ENCODE assay signal across 8 cellular contexts in genomic region chr9:95507456-95508241, GRCh38. TPM values are rescaled to one million over a fixed set of nuclear protein-coding genes. Genes with fewer than 3 reads are reported as not detected.
DNase-seq lines count a peak whose midpoint lies in the region; ATAC-seq, FAIRE-seq and TF ChIP-seq lines count a peak whose summit lies in the region.

No MANE protein-coding gene starts in this region.

- H3K79me2 ChIP-seq in KMS-11 (ENCODE audit: insufficient read depth, low read depth) = peaks cover 33% of the 10 kb centered on the region; the same call in 1 of the 2 replicates
- no peaks in the 10 kb centered on the region for H3K79me2 ChIP-seq in keratinocyte (ENCODE audit: control insufficient read depth, insufficient read depth, low read length)

- no peak for TF ChIP-seq CTCF in Calu3 (IDR thresholded peaks at IDR 0.05; ENCODE audit: unreplicated experiment)
- no peak for TF ChIP-seq CTCF in KMS-11 (conservative IDR thresholded peaks at IDR 0.05; ENCODE audit: low read depth, low read length)
- TF ChIP-seq CTCF in bronchial epithelial cell (IDR thresholded peaks at IDR 0.05; ENCODE audit: insufficient read depth, low read length, severe bottlenecking) = no peak
- no peak for TF ChIP-seq CTCF in keratinocyte (optimal IDR thresholded peaks at IDR 0.05 in 1 of 3, IDR thresholded peaks at IDR 0.05 in 1 of 3, conservative IDR thresholded peaks at IDR 0.05 in 1 of 3; ENCODE audit: extremely low read depth in 1 of 3, insufficient read depth in 2 of 3, low read length in 3 of 3)
- TF ChIP-seq CTCF in omental fat pad (IDR thresholded peaks at IDR 0.05) = no peak

- H3K9me3 Mint-ChIP-seq in Calu3 (ENCODE audit: low read depth, unreplicated experiment) = no peaks in the 10 kb centered on the region

- no peaks in the 10 kb centered on the region for H3K9me3 ChIP-seq in keratinocyte (ENCODE audit: control insufficient read depth, low read depth, low read length)

- H3K27ac Mint-ChIP-seq in Calu3 (ENCODE audit: unreplicated experiment) = peak overlapping the region; percentile 13

- peak overlapping the region; percentile 88 for H3K4me3 Mint-ChIP-seq in Calu3 (ENCODE audit: low read depth, unreplicated experiment)

- CTCF ChIA-PET in Calu3 (lab: Charles Lee) = no interaction called here

- H3K4me1 Mint-ChIP-seq in Calu3 (ENCODE audit: low read depth, unreplicated experiment) = peaks cover 2% of the 10 kb centered on the region

- H3K9me1 ChIP-seq in keratinocyte (ENCODE audit: control insufficient read depth, extremely low read depth, insufficient read depth, low read length) = no peaks in the 10 kb centered on the region

- no peak for ATAC-seq in GM19324 (IDR thresholded peaks at IDR 0.05; ENCODE audit: low FRiP score, unreplicated experiment)
- ATAC-seq in omental fat pad (ENCODE audit: low FRiP score) = no peak

- FAIRE-seq in bronchial epithelial cell (lab: Jason Lieb, UNC) (no peak), keratinocyte (lab: Jason Lieb, UNC) (no peak)

- peak overlapping the region; percentile 50 for H3K4me3 ChIP-seq in KMS-11 (IDR thresholded peaks at IDR 0.05; ENCODE audit: insufficient read depth, low read depth, low read length)
- H3K4me3 ChIP-seq in bronchial epithelial cell (ENCODE audit: low read depth, low read length) = peak overlapping the region; percentile 77
- H3K4me3 ChIP-seq in keratinocyte (ENCODE audit: control insufficient read depth in 2 of 3, extremely low read depth in 1 of 3, insufficient read depth in 2 of 3, low read depth in 1 of 3, low read length in 3 of 3) = peak overlapping the region; percentile 73 to 95 (median 91)

- H3K36me3 ChIP-seq in KMS-11 (ENCODE audit: insufficient read depth) (no peaks in the 10 kb centered on the region), bronchial epithelial cell (ENCODE audit: control insufficient read depth, insufficient read depth, low read length) (no peaks in the 10 kb centered on the region), keratinocyte (ENCODE audit: control insufficient read depth in 2 of 2, extremely low read depth in 1 of 2, insufficient read depth in 2 of 2, low read length in 2 of 2) (no peaks in the 10 kb centered on the region)

- H3K27ac ChIP-seq in KMS-11 (peak overlapping the region; percentile 84), keratinocyte (ENCODE audit: control insufficient read depth, insufficient read depth, low read length) (peak overlapping the region; percentile 83)

- intact Hi-C loops in Calu3 (cut with micrococcal nuclease; ENCODE audit: unreplicated experiment) = no loop called here

- H3K27me3 ChIP-seq in KMS-11 (ENCODE audit: insufficient read depth, low read depth) (no peaks in the 10 kb centered on the region), bronchial epithelial cell (ENCODE audit: control insufficient read depth, insufficient read depth, low read length) (no peaks in the 10 kb centered on the region), keratinocyte (ENCODE audit: control insufficient read depth, extremely low read depth, insufficient read depth, low read length) (no peaks in the 10 kb centered on the region)

- H3K27me3 Mint-ChIP-seq in Calu3 (ENCODE audit: unreplicated experiment) = no peaks in the 10 kb centered on the region

- peak overlapping the region; percentile 44 for H3K4me2 ChIP-seq in KMS-11
- H3K4me2 ChIP-seq in keratinocyte (ENCODE audit: control insufficient read depth, extremely low read depth, insufficient read depth, low read depth, low read length) = peak overlapping the region; percentile 98

- peak; percentile 49 for DNase-seq in Calu3
- DNase-seq in SW480 (ENCODE audit: low spot score) = peak; percentile 89
- peak; percentile 53 for DNase-seq in bronchial epithelial cell (ENCODE audit: low read depth)
- no peak for DNase-seq in keratinocyte (ENCODE audit: low read depth, low spot score)
- DNase-seq in stimulated activated CD4-positive, alpha-beta T cell treated with anti-CD3 and anti-CD28 coated beads, Interleukin-1b, Interleukin-23, amount 100 ng/mL, for 48 hours = peak; percentile 14
- DNase-seq in omental fat pad (ENCODE audit: low spot score) = no peak

- dilution Hi-C loops in keratinocyte (cut with MboI; ENCODE audit: extremely low pct_ligation_motif_present, low sequenced_read_pairs) = no loop called here

- H3K36me3 Mint-ChIP-seq in Calu3 (ENCODE audit: insufficient read depth, unreplicated experiment) = peaks cover 64% of the 10 kb centered on the region

- no TSS peak for BruUV-seq in Calu3 (replicated peaks; lab: Mats Ljungman, UMichigan)

- peak overlapping the region; percentile 79 for H3K9ac ChIP-seq in KMS-11
- H3K9ac ChIP-seq in keratinocyte (ENCODE audit: control insufficient read depth, extremely low read depth, insufficient read depth, low read length) = peak overlapping the region; percentile 81

- H4K20me1 ChIP-seq in KMS-11 (ENCODE audit: insufficient read depth) (no peaks in the 10 kb centered on the region), keratinocyte (ENCODE audit: control insufficient read depth, extremely low read depth, insufficient read depth, low read length) (no peaks in the 10 kb centered on the region)

- peak overlapping the region; percentile 45 for H2AFZ ChIP-seq in KMS-11 (ENCODE audit: low read depth)
- H2AFZ ChIP-seq in keratinocyte (ENCODE audit: control insufficient read depth, low read length) = peak overlapping the region; percentile 90

- H3K4me1 ChIP-seq in KMS-11 (ENCODE audit: low read depth, poor library complexity, severe bottlenecking) = peaks cover 33% of the 10 kb centered on the region
- peaks cover 22% of the 10 kb centered on the region for H3K4me1 ChIP-seq in keratinocyte (ENCODE audit: control insufficient read depth, extremely low read depth, insufficient read depth, low read length)

RNA-seq across cellular contexts. Expression of gene PTCH1, which starts 9.1 kb away (rescaled TPM):
- total RNA-seq in Calu3 (2022) = 7.6 and 9.5 TPM in 2 replicates
- 0.64 and 1.6 TPM in 2 replicates for total RNA-seq in bronchial epithelial cell
- polyA plus RNA-seq in keratinocyte = 0.82 to 1.7 TPM (median 1.5 TPM) in 3 replicates
- 2.2 TPM for polyA plus RNA-seq in keratinocyte (2011; ENCODE audit: low read depth)
- polyA plus RNA-seq in keratinocyte (2011; cell fraction: cytosol; rRNA removed) = 0.91 and 1.1 TPM in 2 replicates
- polyA plus RNA-seq in keratinocyte (2011; cell fraction: nucleus; rRNA removed) = 5.1 and 5.9 TPM in 2 replicates
- polyA plus RNA-seq in keratinocyte (2012; ENCODE audit: low replicate concordance) = 1.6 and 2.7 TPM in 2 replicates
- 1.3 to 11.4 TPM (median 8.5 TPM) in 3 replicates for polyA minus RNA-seq in keratinocyte
- polyA minus RNA-seq in keratinocyte (2011; cell fraction: cytosol; rRNA and poly(A)+ RNA removed) = 9.8 TPM
- 6.8 and 15.2 TPM in 2 replicates for polyA minus RNA-seq in keratinocyte (2011; cell fraction: nucleus; rRNA and poly(A)+ RNA removed)
- 10 to 100 TPM in 1 of 4 donors, 1 to 10 TPM in 3; 3.1 to 14.2 (median 7.9) TPM for total RNA-seq in omental fat pad

Comparison
In these comparisons a context has a peak if more than half of its experiments do, and no peak if none do; other contexts are left out.
1. DNase-seq: peak in Calu3 (single experiment), SW480 (single experiment), bronchial epithelial cell (single experiment) and stimulated activated CD4-positive, alpha-beta T cell treated with anti-CD3 and anti-CD28 coated beads, Interleukin-1b, Interleukin-23, amount 100 ng/mL, for 48 hours (single experiment); none in keratinocyte (single experiment) and omental fat pad (single experiment).
2. Peak in every context shown above with its lines, with median percentiles within 50 percentile points of each other: H3K4me3 ChIP-seq.